ENCODE assay signal across 25 cellular contexts in the genomic region with DNA sequence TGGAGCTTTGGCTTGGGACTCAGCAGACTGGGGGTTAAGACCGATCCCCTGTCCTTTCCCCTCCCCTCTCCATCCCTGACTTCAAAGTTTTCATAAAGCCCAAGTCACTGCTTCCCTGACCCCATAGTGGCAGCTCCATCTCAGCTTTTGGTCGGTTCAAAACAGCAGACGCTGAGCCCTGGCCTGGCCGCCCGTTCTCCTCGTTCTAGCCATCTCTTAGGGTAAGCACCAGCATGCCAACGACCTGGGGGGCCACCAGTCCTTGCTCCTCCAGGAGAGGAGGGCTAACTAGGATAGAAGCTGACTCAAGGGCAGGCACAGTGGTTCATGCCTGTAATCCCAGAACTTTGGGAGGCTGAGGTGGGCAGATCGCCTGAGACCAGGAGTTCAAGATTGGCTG. TPM values are rescaled to one million over a fixed set of nuclear protein-coding genes. Genes with fewer than 3 reads are reported as not detected.
DNase-seq lines count a peak whose midpoint lies in the region; ATAC-seq and TF ChIP-seq lines count a peak whose summit lies in the region.
"Had no signal": no experiment of that assay in that cellular context is flagged by ENCODE, and none has a peak within 500 bp of the region (broad histone marks: within the 10 kb centered on the region; RNA-seq: fewer than 3 reads in every experiment).

No MANE protein-coding gene starts in this region.

- no peak overlapping the region for H3K4me3 ChIP-seq in CD8-positive, alpha-beta T cell (ENCODE audit: low read depth, low read length)
- H3K4me3 ChIP-seq in lower lobe of right lung = peak overlapping the region; percentile 7
- H3K4me3 ChIP-seq: GM23248 had no signal

- H2AFZ ChIP-seq in H9 (ENCODE audit: low read length) = no peak overlapping the region
- H2AFZ ChIP-seq: GM23248 had no signal

- H2BK120ac ChIP-seq in H9 (ENCODE audit: low read depth, low read length, poor library complexity, severe bottlenecking) = no peak overlapping the region

- H2AK5ac ChIP-seq in H9 (ENCODE audit: insufficient read length, low read length) = no peak overlapping the region

- H3K4me2 ChIP-seq in H9 (ENCODE audit: insufficient read depth, insufficient read length, low read length) = no peak overlapping the region

- no peak for DNase-seq in CD8-positive, alpha-beta T cell
- DNase-seq in H9 = no peak
- DNase-seq in lower lobe of right lung = no peak
- no peak for DNase-seq in stimulated activated effector memory CD8-positive, alpha-beta T cell treated with anti-CD3 and anti-CD28 coated beads, Interleukin-12 subunit alpha, Interleukin-12 subunit beta, amount 100 ng/mL, for 72 hours (ENCODE audit: low spot score in 2 of 2)
- no peak for DNase-seq in OCI-M2 (lab: John Stamatoyannopoulos, UW; ENCODE audit: unreplicated experiment)
- DNase-seq in NCI-H1417 (lab: John Stamatoyannopoulos, UW) = no peak
- no peak for DNase-seq in NCI-H187 (lab: John Stamatoyannopoulos, UW)
- DNase-seq: Calu3; CD8-positive, alpha-beta memory T cell; GM23248; H7; HFFc6; KG1; MM.1S; NCI-H1694; NCI-H2081; NCI-H2227 treated with DMSO at 0.1 percent for 48 hours; NCI-H526 treated with DMSO at 0.1 percent for 48 hours; SHP77 had no signal

- H3K36me3 ChIP-seq in CD8-positive, alpha-beta T cell (ENCODE audit: insufficient read depth, low read length) = peaks cover 6% of the 10 kb centered on the region
- H3K36me3 ChIP-seq in lower lobe of right lung = peaks cover 16% of the 10 kb centered on the region

- H3K9me3 ChIP-seq in CD8-positive, alpha-beta T cell (ENCODE audit: low read length) = no peaks in the 10 kb centered on the region
- H3K9me3 ChIP-seq in H9 (ENCODE audit: control insufficient read depth, low read depth, low read length) = no peaks in the 10 kb centered on the region
- no peaks in the 10 kb centered on the region for H3K9me3 ChIP-seq in lower lobe of right lung

- H2BK12ac ChIP-seq in H9 (ENCODE audit: insufficient read length, low read depth, low read length) = no peak overlapping the region

- H3K27me3 Mint-ChIP-seq in CD8-positive, alpha-beta T cell (ENCODE audit: low read depth) = no peaks in the 10 kb centered on the region
- peaks cover 4% of the 10 kb centered on the region; the same call in 1 of the 2 replicates for H3K27me3 Mint-ChIP-seq in H9 (ENCODE audit: low read depth)

- H4K5ac ChIP-seq in H9 (ENCODE audit: insufficient read length, low read depth, low read length) = no peak overlapping the region

- H3K4me3 Mint-ChIP-seq in CD8-positive, alpha-beta T cell = no peak overlapping the region
- H3K4me3 Mint-ChIP-seq in H9 = no peak overlapping the region
- no peak overlapping the region for H3K4me3 Mint-ChIP-seq in stimulated activated effector memory CD8-positive, alpha-beta T cell treated with anti-CD3 and anti-CD28 coated beads, Interleukin-12 subunit alpha, Interleukin-12 subunit beta, amount 100 ng/mL, for 72 hours
- H3K4me3 Mint-ChIP-seq: CD8-positive, alpha-beta memory T cell; HFFc6 had no signal

- no peak overlapping the region for H4K8ac ChIP-seq in H9 (replicated peaks; ENCODE audit: insufficient read length, low read depth, low read length)

- CTCF ChIA-PET in CD8-positive, alpha-beta T cell (lab: Charles Lee) = interaction anchor here (0.9 to 3.0 kb wide), 3 partner anchors 9 to 71 kb away, joined by 3 to 19 read pairs (median 3); no protein-coding TSS in a partner anchor

- no CpG with 5 or more reads among the region's 8 CpGs for WGBS in H9 (ENCODE audit: extremely low coverage, insufficient read length, low lambda C conversion rate)

- no peak overlapping the region for H2BK5ac ChIP-seq in H9 (ENCODE audit: insufficient read length, low read length)

- H3K27ac Mint-ChIP-seq in CD8-positive, alpha-beta T cell = peak overlapping the region; percentile 32
- peak overlapping the region in 2 of 3 experiments; percentile 23 to 34; a peak in 1 of 7 replicates for H3K27ac Mint-ChIP-seq in H9
- peak overlapping the region; percentile 84 for H3K27ac Mint-ChIP-seq in stimulated activated effector memory CD8-positive, alpha-beta T cell treated with anti-CD3 and anti-CD28 coated beads, Interleukin-12 subunit alpha, Interleukin-12 subunit beta, amount 100 ng/mL, for 72 hours
- H3K27ac Mint-ChIP-seq: HFFc6 had no signal

- no peaks in the 10 kb centered on the region for H3K23me2 ChIP-seq in H9 (ENCODE audit: insufficient read length, low read depth, low read length, poor library complexity, severe bottlenecking)

- no peaks in the 10 kb centered on the region for H4K20me1 ChIP-seq in H9 (ENCODE audit: control insufficient read depth, insufficient read depth, insufficient read length)

- no peak overlapping the region; the same call in 1 of the 2 replicates for H2BK15ac ChIP-seq in H9 (ENCODE audit: low read depth, low read length)

- H3K14ac ChIP-seq in H9 (ENCODE audit: insufficient read depth, low read length) = no peak overlapping the region

- H3K9ac ChIP-seq in H9 (ENCODE audit: extremely low read depth, insufficient read length, low read length) = no peak overlapping the region
- H3K9ac ChIP-seq: GM23248 had no signal

- H3K56ac ChIP-seq in H9 (ENCODE audit: insufficient read length, low read depth, low read length) = no peak overlapping the region

- POLR2A ChIA-PET in CD8-positive, alpha-beta T cell (lab: Charles Lee) = no interaction called here

- H3K27ac ChIP-seq in CD8-positive, alpha-beta T cell (ENCODE audit: low read depth, low read length) = no peak overlapping the region
- no peak overlapping the region for H3K27ac ChIP-seq in H9 (ENCODE audit: insufficient read length, low read depth, low read length)
- H3K27ac ChIP-seq in lower lobe of right lung = peak overlapping the region; percentile 46
- H3K27ac ChIP-seq: C4-2B, GM23248, RWPE1 had no signal

- ATAC-seq in CD8-positive, alpha-beta T cell = no peak
- ATAC-seq in lower lobe of right lung = no peak
- no peak for ATAC-seq in stimulated activated effector memory CD8-positive, alpha-beta T cell treated with anti-CD3 and anti-CD28 coated beads, Interleukin-12 subunit alpha, Interleukin-12 subunit beta, amount 100 ng/mL, for 72 hours
- ATAC-seq: Panc1 had no signal

- H3K4me1 ChIP-seq in CD8-positive, alpha-beta T cell (ENCODE audit: insufficient read depth, low read length) = no peaks in the 10 kb centered on the region
- H3K4me1 ChIP-seq in H9 (ENCODE audit: insufficient read depth, low read length) = peaks cover 15% of the 10 kb centered on the region; the same call in 1 of the 2 replicates
- H3K4me1 ChIP-seq in lower lobe of right lung = no peaks in the 10 kb centered on the region

- no peak overlapping the region for H3T11ph ChIP-seq in H9 (ENCODE audit: low read length)

- H3K79me1 ChIP-seq in H9 (ENCODE audit: insufficient read depth, low read depth, low read length, poor library complexity, severe bottlenecking) = no peaks in the 10 kb centered on the region

- intact Hi-C loops in CD8-positive, alpha-beta T cell (cut with DNase I, micrococcal nuclease) = no loop called here
- intact Hi-C loops in lower lobe of right lung (cut with DNase I) = no loop called here

- no peak overlapping the region for H3K18ac ChIP-seq in H9 (ENCODE audit: insufficient read length, low read depth, low read length)

- no peaks in the 10 kb centered on the region for H3K79me2 ChIP-seq in H9 (ENCODE audit: insufficient read depth, low read length)

- TF ChIP-seq CTCF in CD8-positive, alpha-beta T cell (IDR thresholded peaks at IDR 0.05) = no peak
- TF ChIP-seq CTCF in H9 (conservative IDR thresholded peaks at IDR 0.05) (no peak), lower lobe of right lung (IDR thresholded peaks at IDR 0.05) (no peak)

- no peak overlapping the region for H4K91ac ChIP-seq in H9 (ENCODE audit: insufficient read length, low read depth, low read length)

- H3K36me3 Mint-ChIP-seq in CD8-positive, alpha-beta T cell = peaks cover 14% of the 10 kb centered on the region
- peaks cover 5 to 19% (median 14%) of the 10 kb centered on the region in 3 experiments for H3K36me3 Mint-ChIP-seq in H9 (ENCODE audit: insufficient read depth in 1 of 3, low read depth in 3 of 3)
- peaks cover 15% of the 10 kb centered on the region for H3K36me3 Mint-ChIP-seq in stimulated activated effector memory CD8-positive, alpha-beta T cell treated with anti-CD3 and anti-CD28 coated beads, Interleukin-12 subunit alpha, Interleukin-12 subunit beta, amount 100 ng/mL, for 72 hours

- no peak overlapping the region for H3K23ac ChIP-seq in H9 (ENCODE audit: insufficient read length, low read depth, low read length)

- no peaks in the 10 kb centered on the region for H3K4me1 Mint-ChIP-seq in CD8-positive, alpha-beta T cell (ENCODE audit: low read depth)
- peaks cover 29 to 39% of the 10 kb centered on the region in 2 experiments for H3K4me1 Mint-ChIP-seq in H9
- H3K4me1 Mint-ChIP-seq in stimulated activated effector memory CD8-positive, alpha-beta T cell treated with anti-CD3 and anti-CD28 coated beads, Interleukin-12 subunit alpha, Interleukin-12 subunit beta, amount 100 ng/mL, for 72 hours = peaks cover 5% of the 10 kb centered on the region
- H3K4me1 Mint-ChIP-seq: CD8-positive, alpha-beta memory T cell had no signal

- no peak overlapping the region for H3K4ac ChIP-seq in H9 (ENCODE audit: low read depth, low read length)

- H3K27me3 ChIP-seq in CD8-positive, alpha-beta T cell (ENCODE audit: insufficient read depth, low read length) = no peaks in the 10 kb centered on the region
- no peaks in the 10 kb centered on the region for H3K27me3 ChIP-seq in H9 (ENCODE audit: insufficient read depth, low read length)
- H3K27me3 ChIP-seq in lower lobe of right lung (ENCODE audit: low read depth) = peaks cover 6% of the 10 kb centered on the region

- no peaks in the 10 kb centered on the region for H3K9me3 Mint-ChIP-seq in CD8-positive, alpha-beta T cell
- H3K9me3 Mint-ChIP-seq in H9 = no peaks in the 10 kb centered on the region
- H3K9me3 Mint-ChIP-seq in stimulated activated effector memory CD8-positive, alpha-beta T cell treated with anti-CD3 and anti-CD28 coated beads, Interleukin-12 subunit alpha, Interleukin-12 subunit beta, amount 100 ng/mL, for 72 hours = no peaks in the 10 kb centered on the region
- H3K9me3 Mint-ChIP-seq: CD8-positive, alpha-beta memory T cell; HFFc6 had no signal

- no peak overlapping the region for H2BK20ac ChIP-seq in H9 (ENCODE audit: low read depth, low read length, poor library complexity, severe bottlenecking)

RNA-seq across cellular contexts. Expression of a gene that starts 1.5 kb away (rescaled TPM):
- not detected for total RNA-seq in CD8-positive, alpha-beta T cell
- total RNA-seq in H9 (2021) = not detected in 2 replicates
- 22.3 TPM for total RNA-seq in lower lobe of right lung
- total RNA-seq: A673; Calu3; CD8-positive, alpha-beta memory T cell; GM23248; H7; HFFc6; NCI-H460; SK-MEL-5 had no signal

RNA-seq across cellular contexts. Expression of a gene that starts 16.1 kb away (rescaled TPM):
- not detected for total RNA-seq in CD8-positive, alpha-beta T cell
- total RNA-seq in H9 (2021) = 114 and 119 TPM in 2 replicates
- 18.4 TPM for total RNA-seq in lower lobe of right lung

RNA-seq across cellular contexts. Expression of a gene that starts 53.0 kb away (rescaled TPM):
- total RNA-seq in CD8-positive, alpha-beta T cell = 100 to 1,000 TPM; 131 to 133 TPM
- 150 and 161 TPM in 2 replicates for total RNA-seq in H9 (2021)
- total RNA-seq in lower lobe of right lung = 108 TPM

Comparison
In these comparisons a context has a peak if more than half of its experiments do, and no peak if none do; other contexts are left out.
1. H3K27ac Mint-ChIP-seq: peak in every context shown above with its lines; median percentile 84 in stimulated activated effector memory CD8-positive, alpha-beta T cell treated with anti-CD3 and anti-CD28 coated beads, Interleukin-12 subunit alpha, Interleukin-12 subunit beta, amount 100 ng/mL, for 72 hours; 32 in CD8-positive, alpha-beta T cell; 28 in H9.
2. RNA of a gene that starts 1.5 kb away (total RNA-seq): 22.3 TPM in lower lobe of right lung (single experiment); not detected in CD8-positive, alpha-beta T cell and not detected in H9; every median in the first group is over 10 times any median in the second.
3. RNA of a gene that starts 16.1 kb away (total RNA-seq): 114 to 119 TPM in H9 and 18.4 TPM in lower lobe of right lung (single experiment); not detected in CD8-positive, alpha-beta T cell; every median in the first group is over 10 times any median in the second.